Comparison of ENCODE assay signal across 14 cellular contexts in genomic region chr11:103904324-103904667, GRCh38.
DNase-seq lines count a peak whose midpoint lies in the region; ATAC-seq and TF ChIP-seq lines count a peak whose summit lies in the region.
"Had no signal": no experiment of that assay in that cellular context is flagged by ENCODE, and none has a peak within 500 bp of the region (broad histone marks: within the 10 kb centered on the region; RNA-seq: fewer than 3 reads in every experiment).

No MANE protein-coding gene starts in this region.

- peak overlapping the region; percentile 87 for H3K4me2 ChIP-seq in OCI-LY7 (ENCODE audit: low read length)

- H3K27ac ChIP-seq in OCI-LY7 (ENCODE audit: low read depth, low read length, poor library complexity, severe bottlenecking) = peak overlapping the region; percentile 90
- H3K27ac ChIP-seq: epithelial cell of prostate, uterus had no signal

- BruUV-seq in OCI-LY7 (replicated peaks; lab: Mats Ljungman, UMichigan) = no TSS peak

- no peak overlapping the region for H3K27ac Mint-ChIP-seq in activated T-helper 1 cell treated with anti-CD3 and anti-CD28 coated beads, Interleukin-12 subunit alpha, Interleukin-12 subunit beta, Interleukin-2, Interleukin-4 antibody, amounts not matched to agents 30 ng/mL and 10 ng/mL and 1 ng/mL, durations not matched to agents 14 hours and 24 hours and 36 hours
- H3K27ac Mint-ChIP-seq: brain had no signal

- intact Hi-C loops in OCI-LY7 (cut with micrococcal nuclease; ENCODE audit: unreplicated experiment) = loop anchor here (2.0 kb wide), 1 partner anchor 259 kb away; no protein-coding TSS in a partner anchor
- intact Hi-C loops in activated T-helper 1 cell treated with anti-CD3 and anti-CD28 coated beads, Interleukin-12 subunit alpha, Interleukin-12 subunit beta, Interleukin-2, Interleukin-4 antibody, amounts not matched to agents 30 ng/mL and 10 ng/mL and 1 ng/mL, durations not matched to agents 14 hours and 24 hours and 36 hours (cut with micrococcal nuclease) = no loop called here

- H3K9me2 ChIP-seq in OCI-LY7 (ENCODE audit: insufficient read depth, low read length) = no peaks in the 10 kb centered on the region

- no peak for TF ChIP-seq CTCF in OCI-LY7 (conservative IDR thresholded peaks at IDR 0.05; ENCODE audit: low read length)

- 0 out of 2 replicates have a peak, but pooled peaks cover under 1% of the 10 kb centered on the region for H3K36me3 ChIP-seq in OCI-LY7 (ENCODE audit: insufficient read depth, low read length)
- H3K36me3 ChIP-seq: HAP-1, uterus had no signal

- no peaks in the 10 kb centered on the region for H4K20me1 ChIP-seq in OCI-LY7 (ENCODE audit: insufficient read depth, low read length)

- H3K79me2 ChIP-seq in OCI-LY7 (ENCODE audit: insufficient read depth, low read depth, low read length) = no peaks in the 10 kb centered on the region

- H2AFZ ChIP-seq in OCI-LY7 (ENCODE audit: low read length) = peak overlapping the region; percentile 56; the same call in 1 of the 2 replicates

- CTCF ChIA-PET in OCI-LY7 (lab: Charles Lee; ENCODE audit: unreplicated experiment) = no interaction called here

- no peak overlapping the region for H3K4me3 Mint-ChIP-seq in activated T-helper 1 cell treated with anti-CD3 and anti-CD28 coated beads, Interleukin-12 subunit alpha, Interleukin-12 subunit beta, Interleukin-2, Interleukin-4 antibody, amounts not matched to agents 30 ng/mL and 10 ng/mL and 1 ng/mL, durations not matched to agents 14 hours and 24 hours and 36 hours
- H3K4me3 Mint-ChIP-seq: brain had no signal

- ATAC-seq in GM18868 (IDR thresholded peaks at IDR 0.05; ENCODE audit: unreplicated experiment) = peak; percentile 82
- peak; percentile 86 for ATAC-seq in GM21529 (IDR thresholded peaks at IDR 0.05; ENCODE audit: unreplicated experiment)
- ATAC-seq in HG03097 (IDR thresholded peaks at IDR 0.05; ENCODE audit: low FRiP score, unreplicated experiment) = peak; percentile 79
- ATAC-seq: right cardiac atrium had no signal

- peak; percentile 71 for DNase-seq in OCI-LY7 (ENCODE audit: low spot score)
- no peak for DNase-seq in mucosa of gallbladder (ENCODE audit: low spot score)
- DNase-seq in NCI-H748 treated with DMSO at 0.1 percent for 48 hours (lab: John Stamatoyannopoulos, UW) = no peak
- DNase-seq in stimulated activated CD4-positive, alpha-beta T cell treated with anti-CD3 and anti-CD28 coated beads, Interleukin-15, amount 100 ng/mL, for 24 hours = no peak
- no peak for DNase-seq in activated T-helper 1 cell treated with anti-CD3 and anti-CD28 coated beads, Interleukin-12 subunit alpha, Interleukin-12 subunit beta, Interleukin-2, Interleukin-4 antibody, amounts not matched to agents 30 ng/mL and 10 ng/mL and 1 ng/mL, durations not matched to agents 14 hours and 24 hours and 36 hours (ENCODE audit: low spot score)
- DNase-seq: activated T-cell treated with anti-CD3 and anti-CD28 coated beads for 4 hours, right cardiac atrium, uterus had no signal

- H3K4me3 ChIP-seq in OCI-LY7 (ENCODE audit: low read depth, low read length, poor library complexity, severe bottlenecking) = peak overlapping the region; percentile 62
- H3K4me3 ChIP-seq: HAP-1, uterus had no signal

- H3K9me3 Mint-ChIP-seq in activated T-helper 1 cell treated with anti-CD3 and anti-CD28 coated beads, Interleukin-12 subunit alpha, Interleukin-12 subunit beta, Interleukin-2, Interleukin-4 antibody, amounts not matched to agents 30 ng/mL and 10 ng/mL and 1 ng/mL, durations not matched to agents 14 hours and 24 hours and 36 hours = no peaks in the 10 kb centered on the region
- H3K9me3 Mint-ChIP-seq: brain had no signal

- no peaks in the 10 kb centered on the region for H3K27me3 Mint-ChIP-seq in activated T-helper 1 cell treated with anti-CD3 and anti-CD28 coated beads, Interleukin-12 subunit alpha, Interleukin-12 subunit beta, Interleukin-2, Interleukin-4 antibody, amounts not matched to agents 30 ng/mL and 10 ng/mL and 1 ng/mL, durations not matched to agents 14 hours and 24 hours and 36 hours (ENCODE audit: insufficient read depth)
- H3K27me3 Mint-ChIP-seq: brain had no signal

- POLR2A ChIA-PET in OCI-LY7 (lab: Charles Lee) = interaction anchor here (0.5 to 1.7 kb wide), 7 partner anchors 17 to 1515 kb away, joined by 3 to 5 read pairs (median 4); partner anchors contain the start of gene PDGFD

- no peaks in the 10 kb centered on the region for H3K9me3 ChIP-seq in OCI-LY7 (ENCODE audit: low read length)
- H3K9me3 ChIP-seq: HAP-1, uterus had no signal

- H3K36me3 Mint-ChIP-seq in activated T-helper 1 cell treated with anti-CD3 and anti-CD28 coated beads, Interleukin-12 subunit alpha, Interleukin-12 subunit beta, Interleukin-2, Interleukin-4 antibody, amounts not matched to agents 30 ng/mL and 10 ng/mL and 1 ng/mL, durations not matched to agents 14 hours and 24 hours and 36 hours (ENCODE audit: low read depth) = no peaks in the 10 kb centered on the region
- H3K36me3 Mint-ChIP-seq: brain had no signal

- peaks cover 7% of the 10 kb centered on the region for H3K4me1 Mint-ChIP-seq in activated T-helper 1 cell treated with anti-CD3 and anti-CD28 coated beads, Interleukin-12 subunit alpha, Interleukin-12 subunit beta, Interleukin-2, Interleukin-4 antibody, amounts not matched to agents 30 ng/mL and 10 ng/mL and 1 ng/mL, durations not matched to agents 14 hours and 24 hours and 36 hours (ENCODE audit: low read depth)

- peaks cover 80% of the 10 kb centered on the region for H3K4me1 ChIP-seq in OCI-LY7 (ENCODE audit: insufficient read depth, low read length, poor library complexity, severe bottlenecking)
- H3K4me1 ChIP-seq: HAP-1, uterus had no signal
